Comparison of ENCODE assay signal across 2 cellular contexts in the genomic region with DNA sequence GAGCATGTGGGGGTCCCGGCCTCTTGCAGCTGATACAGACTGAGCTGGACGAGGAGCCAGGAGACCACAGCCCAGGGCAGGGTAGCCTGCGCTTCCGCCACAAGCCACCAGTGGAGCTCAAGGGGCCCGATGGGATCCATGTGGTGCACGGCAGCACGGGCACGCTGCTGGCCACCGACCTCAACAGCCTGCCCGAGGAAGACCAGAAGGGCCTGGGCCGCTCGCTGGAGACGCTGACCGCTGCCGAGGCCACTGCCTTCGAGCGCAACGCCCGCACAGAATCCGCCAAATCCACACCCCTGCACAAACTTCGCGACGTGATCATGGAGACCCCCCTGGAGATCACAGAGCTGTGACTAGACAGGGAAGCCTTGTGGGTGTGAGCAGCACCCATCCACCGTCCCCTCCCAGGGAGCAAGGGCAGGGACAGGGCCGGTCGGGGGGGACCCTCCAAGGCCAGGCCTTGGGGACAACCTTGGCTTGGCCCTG.
TF ChIP-seq lines count a peak whose summit lies in the region.

No MANE protein-coding gene starts in this region.

TF ChIP-seq in SK-N-SH, 30 proteins besides CTCF, POLR2A, EP300 and RAD21 (continued from another document):
- TF ChIP-seq, protein P1, sequence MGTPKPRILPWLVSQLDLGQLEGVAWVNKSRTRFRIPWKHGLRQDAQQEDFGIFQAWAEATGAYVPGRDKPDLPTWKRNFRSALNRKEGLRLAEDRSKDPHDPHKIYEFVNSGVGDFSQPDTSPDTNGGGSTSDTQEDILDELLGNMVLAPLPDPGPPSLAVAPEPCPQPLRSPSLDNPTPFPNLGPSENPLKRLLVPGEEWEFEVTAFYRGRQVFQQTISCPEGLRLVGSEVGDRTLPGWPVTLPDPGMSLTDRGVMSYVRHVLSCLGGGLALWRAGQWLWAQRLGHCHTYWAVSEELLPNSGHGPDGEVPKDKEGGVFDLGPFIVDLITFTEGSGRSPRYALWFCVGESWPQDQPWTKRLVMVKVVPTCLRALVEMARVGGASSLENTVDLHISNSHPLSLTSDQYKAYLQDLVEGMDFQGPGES (IDR thresholded peaks at IDR 0.05; ENCODE audit: low read depth, low read length) = no peak
- TF ChIP-seq, protein P2, sequence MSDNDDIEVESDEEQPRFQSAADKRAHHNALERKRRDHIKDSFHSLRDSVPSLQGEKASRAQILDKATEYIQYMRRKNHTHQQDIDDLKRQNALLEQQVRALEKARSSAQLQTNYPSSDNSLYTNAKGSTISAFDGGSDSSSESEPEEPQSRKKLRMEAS (IDR thresholded peaks at IDR 0.05; ENCODE audit: low read depth) = no peak
- no peak for TF ChIP-seq FOXJ3 (CRISPR knock-in tag; IDR thresholded peaks at IDR 0.05)
- no peak for TF ChIP-seq EZH2phosphoT487 (IDR thresholded peaks at IDR 0.05; ENCODE audit: borderline replicate concordance, low read depth)
- no peak for TF ChIP-seq RXRA (IDR thresholded peaks at IDR 0.05; ENCODE audit: borderline replicate concordance, low read depth)
- TF ChIP-seq TCF12 (IDR thresholded peaks at IDR 0.05) = no peak
- TF ChIP-seq NRF1 (IDR thresholded peaks at IDR 0.05; ENCODE audit: low read depth, low read length) = no peak
- TF ChIP-seq, protein P3, sequence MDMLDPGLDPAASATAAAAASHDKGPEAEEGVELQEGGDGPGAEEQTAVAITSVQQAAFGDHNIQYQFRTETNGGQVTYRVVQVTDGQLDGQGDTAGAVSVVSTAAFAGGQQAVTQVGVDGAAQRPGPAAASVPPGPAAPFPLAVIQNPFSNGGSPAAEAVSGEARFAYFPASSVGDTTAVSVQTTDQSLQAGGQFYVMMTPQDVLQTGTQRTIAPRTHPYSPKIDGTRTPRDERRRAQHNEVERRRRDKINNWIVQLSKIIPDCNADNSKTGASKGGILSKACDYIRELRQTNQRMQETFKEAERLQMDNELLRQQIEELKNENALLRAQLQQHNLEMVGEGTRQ (IDR thresholded peaks at IDR 0.05; ENCODE audit: borderline replicate concordance, low read depth, low read length) = no peak
- no peak for TF ChIP-seq POLR2AphosphoS5 (IDR thresholded peaks at IDR 0.05; ENCODE audit: low read depth, low read length)
- no peak for TF ChIP-seq FOXM1 (IDR thresholded peaks at IDR 0.05; ENCODE audit: low read depth)
- TF ChIP-seq, protein P4, sequence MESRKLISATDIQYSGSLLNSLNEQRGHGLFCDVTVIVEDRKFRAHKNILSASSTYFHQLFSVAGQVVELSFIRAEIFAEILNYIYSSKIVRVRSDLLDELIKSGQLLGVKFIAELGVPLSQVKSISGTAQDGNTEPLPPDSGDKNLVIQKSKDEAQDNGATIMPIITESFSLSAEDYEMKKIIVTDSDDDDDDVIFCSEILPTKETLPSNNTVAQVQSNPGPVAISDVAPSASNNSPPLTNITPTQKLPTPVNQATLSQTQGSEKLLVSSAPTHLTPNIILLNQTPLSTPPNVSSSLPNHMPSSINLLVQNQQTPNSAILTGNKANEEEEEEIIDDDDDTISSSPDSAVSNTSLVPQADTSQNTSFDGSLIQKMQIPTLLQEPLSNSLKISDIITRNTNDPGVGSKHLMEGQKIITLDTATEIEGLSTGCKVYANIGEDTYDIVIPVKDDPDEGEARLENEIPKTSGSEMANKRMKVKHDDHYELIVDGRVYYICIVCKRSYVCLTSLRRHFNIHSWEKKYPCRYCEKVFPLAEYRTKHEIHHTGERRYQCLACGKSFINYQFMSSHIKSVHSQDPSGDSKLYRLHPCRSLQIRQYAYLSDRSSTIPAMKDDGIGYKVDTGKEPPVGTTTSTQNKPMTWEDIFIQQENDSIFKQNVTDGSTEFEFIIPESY (IDR thresholded peaks at IDR 0.05; ENCODE audit: borderline replicate concordance, low read depth) = no peak

TF ChIP-seq in SK-N-SH treated with all-trans-retinoic acid at 6 μM for 48 hours, 23 proteins besides CTCF, POLR2A, EP300 and RAD21 (continued from another document):
- TF ChIP-seq, protein P5, sequence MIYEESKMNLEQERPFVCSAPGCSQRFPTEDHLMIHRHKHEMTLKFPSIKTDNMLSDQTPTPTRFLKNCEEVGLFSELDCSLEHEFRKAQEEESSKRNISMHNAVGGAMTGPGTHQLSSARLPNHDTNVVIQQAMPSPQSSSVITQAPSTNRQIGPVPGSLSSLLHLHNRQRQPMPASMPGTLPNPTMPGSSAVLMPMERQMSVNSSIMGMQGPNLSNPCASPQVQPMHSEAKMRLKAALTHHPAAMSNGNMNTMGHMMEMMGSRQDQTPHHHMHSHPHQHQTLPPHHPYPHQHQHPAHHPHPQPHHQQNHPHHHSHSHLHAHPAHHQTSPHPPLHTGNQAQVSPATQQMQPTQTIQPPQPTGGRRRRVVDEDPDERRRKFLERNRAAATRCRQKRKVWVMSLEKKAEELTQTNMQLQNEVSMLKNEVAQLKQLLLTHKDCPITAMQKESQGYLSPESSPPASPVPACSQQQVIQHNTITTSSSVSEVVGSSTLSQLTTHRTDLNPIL (CRISPR knock-in tag; IDR thresholded peaks at IDR 0.05; ENCODE audit: low read depth) = no peak
